ENCODE assay signal across 11 cellular contexts in genomic region chr15:99433026-99433756, GRCh38.
DNase-seq lines count a peak whose midpoint lies in the region; ATAC-seq and TF ChIP-seq lines count a peak whose summit lies in the region.
"Had no signal": no experiment of that assay in that cellular context is flagged by ENCODE, and none has a peak within 500 bp of the region (broad histone marks: within the 10 kb centered on the region; RNA-seq: fewer than 3 reads in every experiment).

No MANE protein-coding gene starts in this region.

- no peaks in the 10 kb centered on the region for H3K9me3 ChIP-seq in CD4-positive, alpha-beta memory T cell (ENCODE audit: control insufficient read depth in 1 of 2, low read length in 2 of 2)
- H3K9me3 ChIP-seq in HCT116 (ENCODE audit: control insufficient read depth in 1 of 2, insufficient read depth in 1 of 2, low read depth in 1 of 2, low read length in 2 of 2) = no peaks in the 10 kb centered on the region
- H3K9me3 ChIP-seq in mucosa of descending colon = no peaks in the 10 kb centered on the region
- H3K9me3 ChIP-seq: psoas muscle had no signal

- intact Hi-C loops in CD4-positive, alpha-beta memory T cell (cut with micrococcal nuclease) = no loop called here
- intact Hi-C loops in HCT116 (cut with micrococcal nuclease) = no loop called here
- intact Hi-C loops in mucosa of descending colon (cut with DNase I, micrococcal nuclease) = no loop called here

- RAD21 ChIA-PET in HCT116 (lab: Charles Lee; ENCODE audit: low non-redundant PET in 1 of 2, low total read pairs in 2 of 2, uncharacterized antibody in 2 of 2, unreplicated experiment in 2 of 2) = no interaction called here

- no peaks in the 10 kb centered on the region for H3K27me3 Mint-ChIP-seq in CD4-positive, alpha-beta memory T cell
- H3K27me3 Mint-ChIP-seq: activated naive CD8-positive, alpha-beta T cell; stimulated activated naive CD8-positive, alpha-beta T cell treated with anti-CD3 and anti-CD28 coated beads, Interleukin-15, Interleukin-2, amounts not matched to agents 100 ng/mL and 50 ng/mL, for 24 hours had no signal

- peak; percentile 19; the same call in 1 of the 2 replicates for ATAC-seq in HCT116
- peak; percentile 39 for ATAC-seq in mucosa of descending colon
- no peak for ATAC-seq in GM18867 (IDR thresholded peaks at IDR 0.05; ENCODE audit: unreplicated experiment)
- no peak for ATAC-seq in HG03135 (IDR thresholded peaks at IDR 0.05; ENCODE audit: unreplicated experiment)
- ATAC-seq in GM18861 (IDR thresholded peaks at IDR 0.05; ENCODE audit: unreplicated experiment) = no peak
- ATAC-seq: psoas muscle had no signal

- DNase-seq in CD4-positive, alpha-beta memory T cell = no peak
- DNase-seq in HCT116 (ENCODE audit: low read depth, low spot score) (no peak), cardiac fibroblast (ENCODE audit: low read depth in 2 of 2) (peak; percentile 16 to 59), mucosa of descending colon (peak; percentile 80 to 86 (median 81)), NCI-H2227 (lab: John Stamatoyannopoulos, UW; ENCODE audit: unreplicated experiment) (no peak)

- H3K79me2 ChIP-seq in HCT116 (ENCODE audit: insufficient read depth, low read length) = no peaks in the 10 kb centered on the region

- H3K9ac ChIP-seq in HCT116 (ENCODE audit: low read length) = peak overlapping the region; percentile 35

- no peaks in the 10 kb centered on the region for H4K20me1 ChIP-seq in HCT116 (ENCODE audit: insufficient read depth)

- H3K27ac ChIP-seq in CD4-positive, alpha-beta memory T cell (ENCODE audit: low read depth, low read length) = no peak overlapping the region
- H3K27ac ChIP-seq in HCT116 (ENCODE audit: low read depth, low read length) = peak overlapping the region; percentile 46; the same call in 1 of the 2 replicates
- H3K27ac ChIP-seq: psoas muscle had no signal

- POLR2A ChIA-PET in CD4-positive, alpha-beta memory T cell (lab: Charles Lee; ENCODE audit: partially characterized antibody) = interaction anchor here (1.0 to 2.8 kb wide), 4 partner anchors 9 to 12 kb away, joined by 4 to 20 read pairs (median 8); no protein-coding TSS in a partner anchor
- POLR2A ChIA-PET in HCT116 (lab: Charles Lee) = interaction anchor here (0.8 kb wide), 1 partner anchor 12 kb away, joined by 3 read pairs; no protein-coding TSS in a partner anchor

- H2AFZ ChIP-seq in HCT116 (ENCODE audit: low read depth, low read length, poor library complexity, severe bottlenecking) = peak overlapping the region; percentile 16

- no peaks in the 10 kb centered on the region for H3K9me3 Mint-ChIP-seq in CD4-positive, alpha-beta memory T cell
- H3K9me3 Mint-ChIP-seq: stimulated activated naive CD8-positive, alpha-beta T cell treated with anti-CD3 and anti-CD28 coated beads, Interleukin-15, Interleukin-2, amounts not matched to agents 100 ng/mL and 50 ng/mL, for 24 hours had no signal

- no peaks in the 10 kb centered on the region for H3K36me3 Mint-ChIP-seq in CD4-positive, alpha-beta memory T cell
- H3K36me3 Mint-ChIP-seq: activated naive CD8-positive, alpha-beta T cell had no signal

- TF ChIP-seq CTCF in HCT116 (IDR thresholded peaks at IDR 0.05 in 2 of 3, conservative IDR thresholded peaks at IDR 0.05 in 1 of 3; ENCODE audit: borderline replicate concordance in 1 of 3, insufficient read depth in 1 of 3, low read depth in 2 of 3, low read length in 2 of 3) (no peak), cardiac fibroblast (IDR thresholded peaks at IDR 0.05; ENCODE audit: low read depth, low read length) (no peak), mucosa of descending colon (IDR thresholded peaks at IDR 0.05) (no peak)

- H3K27ac Mint-ChIP-seq in CD4-positive, alpha-beta memory T cell = peak overlapping the region in 4 of 7 donors; percentile 27 to 57 (median 48)
- H3K27ac Mint-ChIP-seq: stimulated activated naive CD8-positive, alpha-beta T cell treated with anti-CD3 and anti-CD28 coated beads, Interleukin-15, Interleukin-2, amounts not matched to agents 100 ng/mL and 50 ng/mL, for 24 hours had no signal

- BruUV-seq in HCT116 (replicated peaks; lab: Mats Ljungman, UMichigan) = no TSS peak

- peaks cover 26% of the 10 kb centered on the region for H3K4me1 ChIP-seq in CD4-positive, alpha-beta memory T cell (ENCODE audit: insufficient read depth, low read length)
- H3K4me1 ChIP-seq in HCT116 (ENCODE audit: control insufficient read depth in 1 of 2, insufficient read depth in 2 of 2, low read length in 2 of 2) (peaks cover 32 to 37% of the 10 kb centered on the region in 2 experiments), mucosa of descending colon (ENCODE audit: low read depth) (peaks cover 32% of the 10 kb centered on the region)

- H3K4me3 ChIP-seq in CD4-positive, alpha-beta memory T cell (ENCODE audit: low read length in 2 of 2) = no peak overlapping the region
- H3K4me3 ChIP-seq in HCT116 (replicated peaks in 1 of 2; ENCODE audit: low read depth in 1 of 2, low read length in 2 of 2) (no peak overlapping the region), cardiac fibroblast (replicated peaks in 1 of 2; ENCODE audit: low read depth in 2 of 2, low read length in 2 of 2) (no peak overlapping the region), mucosa of descending colon (no peak overlapping the region)
- H3K4me3 ChIP-seq: psoas muscle had no signal

- TF ChIP-seq RAD21 in HCT116 (IDR thresholded peaks at IDR 0.05; ENCODE audit: low read depth) = no peak

- H3K9me2 ChIP-seq in HCT116 (ENCODE audit: insufficient read depth) = no peaks in the 10 kb centered on the region

- H3K4me1 Mint-ChIP-seq in CD4-positive, alpha-beta memory T cell = peaks cover 5 to 32% (median 14%) of the 10 kb centered on the region in 4 donors

- peak overlapping the region in 2 of 8 donors; percentile 22 to 29 for H3K4me3 Mint-ChIP-seq in CD4-positive, alpha-beta memory T cell
- H3K4me3 Mint-ChIP-seq: stimulated activated naive CD8-positive, alpha-beta T cell treated with anti-CD3 and anti-CD28 coated beads, Interleukin-15, Interleukin-2, amounts not matched to agents 100 ng/mL and 50 ng/mL, for 24 hours had no signal

- CTCF ChIA-PET in CD4-positive, alpha-beta memory T cell (lab: Charles Lee; ENCODE audit: partially characterized antibody) = interaction anchor here (1.5 kb wide), 1 partner anchor 24 kb away, joined by 5 read pairs; no protein-coding TSS in a partner anchor
- CTCF ChIA-PET in HCT116 (lab: Charles Lee) = no interaction called here

- H3K36me3 ChIP-seq in CD4-positive, alpha-beta memory T cell (ENCODE audit: insufficient read depth, low read length) = no peaks in the 10 kb centered on the region
- H3K36me3 ChIP-seq in HCT116 (ENCODE audit: control insufficient read depth in 1 of 2, insufficient read depth in 2 of 2, low read length in 2 of 2) = no peaks in the 10 kb centered on the region
- no peaks in the 10 kb centered on the region for H3K36me3 ChIP-seq in mucosa of descending colon (ENCODE audit: low read depth)

- H3K4me2 ChIP-seq in HCT116 (ENCODE audit: low read length) = peak overlapping the region; percentile 74

- no peak for TF ChIP-seq POLR2A in HCT116 (IDR thresholded peaks at IDR 0.05; ENCODE audit: borderline replicate concordance, extremely low read depth, insufficient read depth, insufficient read length)

- H3K27me3 ChIP-seq in CD4-positive, alpha-beta memory T cell (ENCODE audit: insufficient read depth, low read length) = no peaks in the 10 kb centered on the region
- H3K27me3 ChIP-seq in HCT116 (ENCODE audit: insufficient read depth, low read length) = no peaks in the 10 kb centered on the region

TF ChIP-seq in HCT116, 20 proteins besides CTCF, POLR2A, EP300 and RAD21:
- TF ChIP-seq ZNF274 (IDR thresholded peaks at IDR 0.05; ENCODE audit: low read depth, low read length) = no peak
- TF ChIP-seq CEBPB (IDR thresholded peaks at IDR 0.05; ENCODE audit: low read depth) = no peak
- TF ChIP-seq ZFX (IDR thresholded peaks at IDR 0.05) = peak; percentile 55; the same call in 1 of the 2 replicates
- peak; percentile 93 for TF ChIP-seq EGR1 (IDR thresholded peaks at IDR 0.05; ENCODE audit: low read depth)
- TF ChIP-seq TCF7L2 (IDR thresholded peaks at IDR 0.05; ENCODE audit: borderline replicate concordance, extremely low read depth, insufficient read depth, insufficient read length) = no peak

Comparison
In these comparisons a context has a peak if more than half of its experiments do, and no peak if none do; other contexts are left out.
1. DNase-seq: peak in cardiac fibroblast (2 of 2) and mucosa of descending colon (3 of 3); none in CD4-positive, alpha-beta memory T cell (0 of 5), HCT116 (single experiment) and NCI-H2227 (single experiment).
2. ATAC-seq: peak in HCT116 (single experiment) and mucosa of descending colon (single experiment); none in GM18867 (single experiment), HG03135 (single experiment) and GM18861 (single experiment).